Comparison of ENCODE assay signal across 1 cellular context in genomic region chr1:14924455-14925325, GRCh38.
TF ChIP-seq lines count a peak whose summit lies in the region.

No MANE protein-coding gene starts in this region.

TF ChIP-seq in K562, 482 proteins besides CTCF, POLR2A, EP300 and RAD21 (continued from another document):
- TF ChIP-seq NEUROD1 (IDR thresholded peaks at IDR 0.05; ENCODE audit: borderline replicate concordance, low read depth, low read length, partially characterized antibody): no peak
- no peak for TF ChIP-seq JUNB (CRISPR knock-in tag; conservative IDR thresholded peaks at IDR 0.05)
- TF ChIP-seq POLR2AphosphoS2 (IDR thresholded peaks at IDR 0.05; ENCODE audit: low read length): no peak
- TF ChIP-seq, protein P1, sequence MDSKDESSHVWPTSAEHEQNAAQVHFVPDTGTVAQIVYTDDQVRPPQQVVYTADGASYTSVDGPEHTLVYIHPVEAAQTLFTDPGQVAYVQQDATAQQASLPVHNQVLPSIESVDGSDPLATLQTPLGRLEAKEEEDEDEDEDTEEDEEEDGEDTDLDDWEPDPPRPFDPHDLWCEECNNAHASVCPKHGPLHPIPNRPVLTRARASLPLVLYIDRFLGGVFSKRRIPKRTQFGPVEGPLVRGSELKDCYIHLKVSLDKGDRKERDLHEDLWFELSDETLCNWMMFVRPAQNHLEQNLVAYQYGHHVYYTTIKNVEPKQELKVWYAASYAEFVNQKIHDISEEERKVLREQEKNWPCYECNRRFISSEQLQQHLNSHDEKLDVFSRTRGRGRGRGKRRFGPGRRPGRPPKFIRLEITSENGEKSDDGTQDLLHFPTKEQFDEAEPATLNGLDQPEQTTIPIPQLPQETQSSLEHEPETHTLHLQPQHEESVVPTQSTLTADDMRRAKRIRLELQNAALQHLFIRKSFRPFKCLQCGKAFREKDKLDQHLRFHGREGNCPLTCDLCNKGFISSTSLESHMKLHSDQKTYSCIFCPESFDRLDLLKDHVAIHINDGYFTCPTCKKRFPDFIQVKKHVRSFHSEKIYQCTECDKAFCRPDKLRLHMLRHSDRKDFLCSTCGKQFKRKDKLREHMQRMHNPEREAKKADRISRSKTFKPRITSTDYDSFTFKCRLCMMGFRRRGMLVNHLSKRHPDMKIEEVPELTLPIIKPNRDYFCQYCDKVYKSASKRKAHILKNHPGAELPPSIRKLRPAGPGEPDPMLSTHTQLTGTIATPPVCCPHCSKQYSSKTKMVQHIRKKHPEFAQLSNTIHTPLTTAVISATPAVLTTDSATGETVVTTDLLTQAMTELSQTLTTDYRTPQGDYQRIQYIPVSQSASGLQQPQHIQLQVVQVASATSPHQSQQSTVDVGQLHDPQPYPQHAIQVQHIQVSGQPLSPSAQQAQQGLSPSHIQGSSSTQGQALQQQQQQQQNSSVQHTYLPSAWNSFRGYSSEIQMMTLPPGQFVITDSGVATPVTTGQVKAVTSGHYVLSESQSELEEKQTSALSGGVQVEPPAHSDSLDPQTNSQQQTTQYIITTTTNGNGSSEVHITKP (IDR thresholded peaks at IDR 0.05; ENCODE audit: partially characterized antibody): peak; percentile 21
- TF ChIP-seq SMAD4 (CRISPR knock-in tag; conservative IDR thresholded peaks at IDR 0.05): peak; percentile 13; the same call in 1 of the 2 replicates
- TF ChIP-seq HMG20A (CRISPR knock-in tag; conservative IDR thresholded peaks at IDR 0.05): no peak
- 0 out of 2 replicates have a peak, but pooled peaks have one; percentile 10 for TF ChIP-seq SMC3 (conservative IDR thresholded peaks at IDR 0.05; ENCODE audit: insufficient read depth, low read depth, low read length)
- TF ChIP-seq BHLHE40 (IDR thresholded peaks at IDR 0.05; ENCODE audit: low read length): 0 out of 2 replicates have a peak, but pooled peaks have one; percentile 5
- peak; percentile 78; the same call in 1 of the 2 replicates for TF ChIP-seq KDM2B (CRISPR knock-in tag; IDR thresholded peaks at IDR 0.05)
- TF ChIP-seq POLR2G (IDR thresholded peaks at IDR 0.05; ENCODE audit: low read depth, low read length): peak; percentile 37; the same call in 1 of the 2 replicates
- TF ChIP-seq ZNF146 (CRISPR knock-in tag; IDR thresholded peaks at IDR 0.05; ENCODE audit: unreplicated experiment): no peak
- peak; percentile 24 for TF ChIP-seq CCNT2 (IDR thresholded peaks at IDR 0.05; ENCODE audit: borderline replicate concordance, extremely low read depth, insufficient read length, low read depth, low read length)
- TF ChIP-seq HDAC1 (IDR thresholded peaks at IDR 0.05): peak in 1 of 2 experiments; percentile 38; a peak in 1 of 4 replicates
- TF ChIP-seq PHF8 (IDR thresholded peaks at IDR 0.05; ENCODE audit: borderline replicate concordance, low read length): 0 out of 2 replicates have a peak, but pooled peaks have one; percentile 3
- no peak for TF ChIP-seq ZNF717 (CRISPR knock-in tag; IDR thresholded peaks at IDR 0.05)
- no peak for TF ChIP-seq ZNF253 (CRISPR knock-in tag; conservative IDR thresholded peaks at IDR 0.05)
- no peak for TF ChIP-seq ZNF431 (CRISPR knock-in tag; IDR thresholded peaks at IDR 0.05)
- 0 out of 2 replicates have a peak, but pooled peaks have one; percentile 6 for TF ChIP-seq MYC (IDR thresholded peaks at IDR 0.05; ENCODE audit: low read depth, low read length)
- no peak for TF ChIP-seq MYC (CRISPR knock-in tag; IDR thresholded peaks at IDR 0.05; ENCODE audit: borderline replicate concordance, low read depth)
- TF ChIP-seq ATF1 (CRISPR knock-in tag; IDR thresholded peaks at IDR 0.05): no peak
- TF ChIP-seq ATF1 (tag; IDR thresholded peaks at IDR 0.05): peak; percentile 51
- peak; percentile 33; the same call in 1 of the 2 replicates for TF ChIP-seq ZBTB7A (IDR thresholded peaks at IDR 0.05; ENCODE audit: borderline replicate concordance, control insufficient read depth, low read depth, low read length)
